Comparison of ENCODE assay signal across 8 cellular contexts in the genomic region with DNA sequence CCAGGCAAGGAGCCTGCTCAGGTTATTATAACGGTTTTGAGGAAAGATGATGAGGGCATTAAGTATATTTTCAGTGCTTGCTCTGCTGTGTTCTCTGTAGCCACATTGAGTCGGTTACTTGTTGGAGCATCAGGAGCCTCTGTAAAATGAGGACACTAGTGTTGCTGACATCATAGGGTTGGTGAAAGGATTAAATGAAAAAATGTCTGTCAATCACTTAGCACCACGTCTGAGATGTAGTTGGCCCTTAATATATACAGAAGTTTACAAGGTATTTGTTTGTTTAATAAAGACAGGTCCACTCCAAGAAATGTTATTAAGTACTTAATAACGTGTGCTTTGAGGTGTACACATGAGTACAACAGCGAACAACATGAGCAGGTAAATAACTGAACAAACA. TPM values are rescaled to one million over a fixed set of nuclear protein-coding genes. Genes with fewer than 3 reads are reported as not detected.
DNase-seq lines count a peak whose midpoint lies in the region; ATAC-seq and TF ChIP-seq lines count a peak whose summit lies in the region.

No MANE protein-coding gene starts in this region.

- no peaks in the 10 kb centered on the region for H4K20me1 ChIP-seq in Karpas-422 (ENCODE audit: insufficient read depth, low read depth, low read length)

- peak overlapping the region in 2 of 3 experiments; percentile 20 to 44 for H3K27ac Mint-ChIP-seq in nephron

- H3K27me3 Mint-ChIP-seq in nephron (ENCODE audit: low read depth), result peaks cover 8% of the 10 kb centered on the region

- DNase-seq in BJ (ENCODE audit: low read depth), result no peak
- DNase-seq in Karpas-422, result peak; percentile 49
- DNase-seq in colonic mucosa, result no peak
- DNase-seq in GM20000 (ENCODE audit: low spot score), result no peak
- no peak for DNase-seq in SHP77 treated with DMSO at 0.1 percent for 48 hours (lab: John Stamatoyannopoulos, UW)

- H3K79me2 ChIP-seq in Karpas-422 (ENCODE audit: low read length), result peaks cover 33% of the 10 kb centered on the region

- POLR2A ChIA-PET in BJ (lab: Charles Lee), result no interaction called here

- no peak for TF ChIP-seq CTCF in BJ (IDR thresholded peaks at IDR 0.05; ENCODE audit: insufficient read depth, low read depth, low read length)
- TF ChIP-seq CTCF in colonic mucosa (IDR thresholded peaks at IDR 0.05), result no peak
- no peak for TF ChIP-seq CTCF in nephron (IDR thresholded peaks at IDR 0.05; ENCODE audit: unreplicated experiment in 3 of 3)
- no peak for TF ChIP-seq CTCF in GM20000 (IDR thresholded peaks at IDR 0.05; ENCODE audit: extremely low read depth, missing control alignments)

- H3K4me2 ChIP-seq in Karpas-422 (ENCODE audit: low read depth, low read length, poor library complexity, severe bottlenecking), result peak overlapping the region; percentile 97

- H3K27me3 ChIP-seq in BJ (ENCODE audit: control insufficient read depth, insufficient read depth, low read length) (no peaks in the 10 kb centered on the region), Karpas-422 (ENCODE audit: low read length) (no peaks in the 10 kb centered on the region), colonic mucosa (no peaks in the 10 kb centered on the region)

- H3K4me1 Mint-ChIP-seq in nephron, result peaks cover 13% of the 10 kb centered on the region

- no peaks in the 10 kb centered on the region for H3K36me3 ChIP-seq in BJ (ENCODE audit: control insufficient read depth, insufficient read depth, low read length)
- H3K36me3 ChIP-seq in Karpas-422 (ENCODE audit: insufficient read depth, low read length), result peaks cover 5% of the 10 kb centered on the region; the same call in 1 of the 2 replicates
- H3K36me3 ChIP-seq in colonic mucosa, result no peaks in the 10 kb centered on the region

- H3K9me3 Mint-ChIP-seq in nephron, result no peaks in the 10 kb centered on the region

- peaks cover 7% of the 10 kb centered on the region for H3K36me3 Mint-ChIP-seq in nephron (ENCODE audit: low read depth)

- peak overlapping the region; percentile 82 for H2AFZ ChIP-seq in Karpas-422 (ENCODE audit: low read length)

- H3K9me2 ChIP-seq in Karpas-422 (replicated peaks; ENCODE audit: insufficient read depth, low read length), result no peaks in the 10 kb centered on the region

- peak overlapping the region; percentile 58 to 94 (median 71) for H3K4me3 Mint-ChIP-seq in nephron

- CTCF ChIA-PET in BJ (lab: Yijun Ruan, JAX), result no interaction called here

- no peak overlapping the region; the same call in 1 of the 2 replicates for H3K27ac ChIP-seq in Karpas-422 (ENCODE audit: low read length)
- H3K27ac ChIP-seq in colonic mucosa, result peak overlapping the region; percentile 66

- H3K9ac ChIP-seq in Karpas-422 (ENCODE audit: low read length), result peak overlapping the region; percentile 76
- no peak overlapping the region for H3K9ac ChIP-seq in colonic mucosa (ENCODE audit: low read depth in 2 of 2, low read length in 2 of 2)

- H3K4me3 ChIP-seq in BJ (ENCODE audit: low read depth, low read length), result peak overlapping the region; percentile 83
- peak overlapping the region; percentile 76 for H3K4me3 ChIP-seq in Karpas-422 (ENCODE audit: low read length)
- H3K4me3 ChIP-seq in colonic mucosa, result peak overlapping the region; percentile 88

- ATAC-seq in HG02840 (IDR thresholded peaks at IDR 0.05; ENCODE audit: low FRiP score, unreplicated experiment) (no peak), GM18502 (IDR thresholded peaks at IDR 0.05; ENCODE audit: poor library complexity, unreplicated experiment) (no peak)

- H3K4me1 ChIP-seq in Karpas-422 (ENCODE audit: low read length) (peaks cover 16% of the 10 kb centered on the region), colonic mucosa (peaks cover 3% of the 10 kb centered on the region)

- H3K9me3 ChIP-seq in Karpas-422 (ENCODE audit: low read length) (no peaks in the 10 kb centered on the region), colonic mucosa (no peaks in the 10 kb centered on the region)

- intact Hi-C loops in colonic mucosa (cut with DNase I), result no loop called here

RNA-seq across cellular contexts. Expression of gene SLC25A26, which starts 0.7 kb away (rescaled TPM):
- polyA plus RNA-seq in BJ (2011; rRNA removed), result 29.5 and 34.3 TPM in 2 replicates
- 10.6 and 11.6 TPM in 2 replicates for polyA minus RNA-seq in BJ (2011; rRNA and poly(A)+ RNA removed)
- 23.2 and 42.1 TPM in 2 replicates for total RNA-seq in Karpas-422 (2014; rRNA removed; shearing (Covaris generic); ENCODE audit: low replicate concordance)
- 10 to 100 TPM; 17.1 to 17.8 TPM for total RNA-seq in colonic mucosa
